Comparison of ENCODE assay signal across 8 cellular contexts in genomic region chr1:70354332-70355110, GRCh38. TPM values are rescaled to one million over a fixed set of nuclear protein-coding genes. Genes with fewer than 3 reads are reported as not detected.
DNase-seq lines count a peak whose midpoint lies in the region; ATAC-seq and TF ChIP-seq lines count a peak whose summit lies in the region.

ANKRD13C (minus strand) TSS chr1:70354722; CDS start chr1:70354408, 314 bp downstream.

- H3K27me3 ChIP-seq in cardiac muscle cell (no peaks in the 10 kb centered on the region), parathyroid adenoma (ENCODE audit: control insufficient read depth, insufficient read depth, low read length) (no peaks in the 10 kb centered on the region), tibial nerve (no peaks in the 10 kb centered on the region)

- peak; percentile 92 for ATAC-seq in HG02759 (IDR thresholded peaks at IDR 0.05; ENCODE audit: unreplicated experiment)
- ATAC-seq in activated naive CD8-positive, alpha-beta T cell treated with anti-CD3 and anti-CD28 coated beads, Interleukin-2, amount 50 U/mL, for 24 hours = peak; percentile 93

- H3K9me3 Mint-ChIP-seq in activated naive CD8-positive, alpha-beta T cell treated with anti-CD3 and anti-CD28 coated beads, Interleukin-2, amount 50 U/mL, for 24 hours = no peaks in the 10 kb centered on the region

- H3K79me2 ChIP-seq in parathyroid adenoma = peaks cover 9% of the 10 kb centered on the region

- peak within 1 kb of the TSS; percentile 87 for H2AFZ ChIP-seq in parathyroid adenoma

- peak within 1 kb of the TSS; percentile 79 for H3K4me2 ChIP-seq in parathyroid adenoma (ENCODE audit: low read length)

- TF ChIP-seq POLR2A in tibial nerve (IDR thresholded peaks at IDR 0.05) = peak; percentile 77 to 88

- no peaks in the 10 kb centered on the region for H3K9me3 ChIP-seq in cardiac muscle cell (ENCODE audit: low read depth)
- no peaks in the 10 kb centered on the region for H3K9me3 ChIP-seq in parathyroid adenoma (ENCODE audit: control insufficient read depth, low read length)
- no peaks in the 10 kb centered on the region for H3K9me3 ChIP-seq in tibial nerve

- no peaks in the 10 kb centered on the region for H3K36me3 ChIP-seq in cardiac muscle cell
- no peaks in the 10 kb centered on the region for H3K36me3 ChIP-seq in parathyroid adenoma (ENCODE audit: control insufficient read depth, insufficient read depth, low read length)
- H3K36me3 ChIP-seq in tibial nerve = no peaks in the 10 kb centered on the region

- no peaks in the 10 kb centered on the region for H3K27me3 Mint-ChIP-seq in activated naive CD8-positive, alpha-beta T cell treated with anti-CD3 and anti-CD28 coated beads, Interleukin-2, amount 50 U/mL, for 24 hours

- peak within 1 kb of the TSS; percentile 87 for H3K4me3 Mint-ChIP-seq in activated naive CD8-positive, alpha-beta T cell treated with anti-CD3 and anti-CD28 coated beads, Interleukin-2, amount 50 U/mL, for 24 hours

- H3K27ac Mint-ChIP-seq in activated naive CD8-positive, alpha-beta T cell treated with anti-CD3 and anti-CD28 coated beads, Interleukin-2, amount 50 U/mL, for 24 hours = peak within 1 kb of the TSS; percentile 99

- H3K4me1 Mint-ChIP-seq in activated naive CD8-positive, alpha-beta T cell treated with anti-CD3 and anti-CD28 coated beads, Interleukin-2, amount 50 U/mL, for 24 hours = peaks cover 37% of the 10 kb centered on the region

- TF ChIP-seq CTCF in GM12865 (IDR thresholded peaks at IDR 0.05; ENCODE audit: insufficient read depth, low read depth, low read length, missing control alignments) = no peak
- no peak for TF ChIP-seq CTCF in cardiac muscle cell (IDR thresholded peaks at IDR 0.05; ENCODE audit: low read depth, low read length)
- no peak for TF ChIP-seq CTCF in parathyroid adenoma (IDR thresholded peaks at IDR 0.05)
- peak in 1 of 5 experiments; percentile 19 for TF ChIP-seq CTCF in tibial nerve (IDR thresholded peaks at IDR 0.05)

- H3K4me1 ChIP-seq in cardiac muscle cell (ENCODE audit: low read depth) = peaks cover 4% of the 10 kb centered on the region
- no peaks in the 10 kb centered on the region for H3K4me1 ChIP-seq in parathyroid adenoma
- peaks cover 0 to 51% (median 12%) of the 10 kb centered on the region in 4 donors for H3K4me1 ChIP-seq in tibial nerve

- peak; percentile 11 to 96 for TF ChIP-seq EP300 in tibial nerve (IDR thresholded peaks at IDR 0.05)

- peak within 1 kb of the TSS; percentile 29 for H3K9ac ChIP-seq in parathyroid adenoma

- peak; percentile 96 for DNase-seq in GM12865 (ENCODE audit: low read depth)
- peak; percentile 93 to 99 (median 95) for DNase-seq in NCI-H1417 (lab: John Stamatoyannopoulos, UW)
- DNase-seq in SW 1271 (lab: John Stamatoyannopoulos, UW) = peak; percentile 77 to 85
- peak; percentile 87 for DNase-seq in activated naive CD8-positive, alpha-beta T cell treated with anti-CD3 and anti-CD28 coated beads, Interleukin-2, amount 50 U/mL, for 24 hours
- DNase-seq in cardiac muscle cell (ENCODE audit: low read depth in 1 of 2, low spot score in 1 of 2) = peak; percentile 97
- DNase-seq in tibial nerve (ENCODE audit: low spot score in 2 of 2) = peak; percentile 93 to 95

- WGBS in tibial nerve, 2 donors = 0% methylated on average over 50 to 51 of the region's 65 CpGs

- peaks cover 14% of the 10 kb centered on the region for H3K36me3 Mint-ChIP-seq in activated naive CD8-positive, alpha-beta T cell treated with anti-CD3 and anti-CD28 coated beads, Interleukin-2, amount 50 U/mL, for 24 hours (ENCODE audit: low read depth)

- H3K27ac ChIP-seq in cardiac muscle cell = peak within 1 kb of the TSS; percentile 93
- H3K27ac ChIP-seq in parathyroid adenoma = peak within 1 kb of the TSS; percentile 91
- H3K27ac ChIP-seq in tibial nerve = peak within 1 kb of the TSS; percentile 84 to 95 (median 92)

- peak within 1 kb of the TSS; percentile 76 for H3K4me3 ChIP-seq in GM12865 (ENCODE audit: low read depth, low read length)
- H3K4me3 ChIP-seq in cardiac muscle cell = peak within 1 kb of the TSS; percentile 49
- H3K4me3 ChIP-seq in parathyroid adenoma (ENCODE audit: low read depth, low read length) = peak within 1 kb of the TSS; percentile 96
- H3K4me3 ChIP-seq in tibial nerve = peak within 1 kb of the TSS; percentile 71 to 86 (median 78)

RNA-seq across cellular contexts. Expression of gene ANKRD13C, which starts in this region (rescaled TPM):
- total RNA-seq in cardiac muscle cell (20.5 and 26.3 TPM in 2 replicates), tibial nerve (10 to 100 TPM; 37.0 to 42.9 (median 38.1) TPM)
- polyA plus RNA-seq in cardiac muscle cell = 18.2 and 18.8 TPM in 2 replicates

Comparison
In these comparisons a context has a peak if more than half of its experiments do, and no peak if none do; other contexts are left out.
1. Peak in every context shown above with its lines: DNase-seq, ATAC-seq, H3K4me3 ChIP-seq and H3K27ac ChIP-seq.